Comparison of ENCODE assay signal across 20 cellular contexts in the genomic region with DNA sequence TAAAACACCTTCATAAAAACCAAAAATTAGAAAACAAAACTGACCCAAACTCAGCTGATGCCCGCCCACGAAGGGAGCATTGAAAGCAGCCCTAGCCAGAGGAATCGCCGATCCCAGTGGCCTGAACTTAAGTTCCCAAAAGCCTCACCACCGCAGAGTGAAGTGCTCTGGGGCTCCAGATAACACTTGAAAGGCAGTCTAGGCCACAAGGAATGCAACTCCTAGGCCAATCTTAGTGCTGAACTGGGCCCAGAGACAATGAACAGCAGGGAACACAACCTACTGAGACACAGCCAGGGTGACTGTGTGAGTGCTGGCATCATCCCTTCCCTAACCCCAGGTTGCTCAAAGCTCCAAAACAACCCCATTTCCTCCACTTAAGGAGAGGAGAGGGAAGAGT.
"Had no signal": no experiment of that assay in that cellular context is flagged by ENCODE, and none has a peak within 500 bp of the region (broad histone marks: within the 10 kb centered on the region; RNA-seq: fewer than 3 reads in every experiment).

No MANE protein-coding gene starts in this region.

- H3K4me3 ChIP-seq: esophagus squamous epithelium, mucosa of descending colon, right atrium auricular region, suprapubic skin, thyroid gland had no signal

- H3K36me3 ChIP-seq: right atrium auricular region, suprapubic skin, thyroid gland had no signal

- FAIRE-seq: colon, kidney, small intestine, urothelium cell line had no signal

- H3K9me3 ChIP-seq: esophagus squamous epithelium, mucosa of descending colon, neutrophil, right atrium auricular region, suprapubic skin, thyroid gland had no signal

- H3K27me3 ChIP-seq: esophagus squamous epithelium, neutrophil, right atrium auricular region, suprapubic skin, thyroid gland had no signal

- H3K4me1 ChIP-seq: esophagus squamous epithelium, right atrium auricular region, suprapubic skin, thyroid gland had no signal

- DNase-seq: effector memory CD8-positive, alpha-beta T cell; esophagus squamous epithelium; foreskin fibroblast; immature natural killer cell; kidney; left cardiac atrium; mucosa of descending colon; naive thymus-derived CD8-positive, alpha-beta T cell; posterior cingulate gyrus; small intestine; stimulated activated CD4-positive, alpha-beta T cell treated with anti-CD3 and anti-CD28 coated beads, Interleukin-2, amount 100 ng/mL, for 48 hours; stimulated activated CD8-positive, alpha-beta memory T cell treated with anti-CD3 and anti-CD28 coated beads, Interleukin-4, amount 100 ng/mL, for 48 hours; stimulated activated naive CD8-positive, alpha-beta T cell treated with anti-CD3 and anti-CD28 coated beads, Interleukin-15, Interleukin-2, amounts not matched to agents 100 U/mL and 50 U/mL, for 24 hours; thyroid gland had no signal

- H3K27ac ChIP-seq: esophagus squamous epithelium, neutrophil, right atrium auricular region, suprapubic skin, thyroid gland had no signal

- ATAC-seq: effector memory CD8-positive, alpha-beta T cell; mucosa of descending colon; naive thymus-derived CD8-positive, alpha-beta T cell; stimulated activated effector memory CD8-positive, alpha-beta T cell treated with anti-CD3 and anti-CD28 coated beads, Interleukin-12 subunit alpha, Interleukin-12 subunit beta, amount 100 ng/mL, for 72 hours; stimulated activated naive CD8-positive, alpha-beta T cell treated with anti-CD3 and anti-CD28 coated beads, Interleukin-15, Interleukin-2, amounts not matched to agents 100 U/mL and 50 U/mL, for 24 hours had no signal
